ENCODE assay signal across 20 cellular contexts in the genomic region with DNA sequence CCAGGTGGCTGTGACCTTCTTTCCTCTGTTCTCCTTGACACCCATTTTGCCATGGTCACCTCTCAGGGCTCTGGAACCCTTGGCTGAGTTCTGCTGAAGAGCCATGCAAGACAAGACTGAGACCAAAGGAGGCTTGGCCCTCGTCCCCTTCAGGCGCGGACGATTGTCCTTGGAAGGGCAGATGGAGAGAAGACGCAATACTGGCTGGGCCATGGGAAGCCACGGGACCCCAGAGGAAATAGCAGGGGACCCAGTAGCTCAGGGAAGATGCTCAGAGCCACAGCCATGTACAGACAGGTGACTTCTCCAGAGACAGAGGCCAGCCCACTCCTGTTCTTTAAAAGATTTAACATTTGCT.
"Had no signal": no experiment of that assay in that cellular context is flagged by ENCODE, and none has a peak within 500 bp of the region (broad histone marks: within the 10 kb centered on the region; RNA-seq: fewer than 3 reads in every experiment).

No MANE protein-coding gene starts in this region.

- H3K4me1 ChIP-seq: gastrocnemius medialis, suprapubic skin, thyroid gland, vagina had no signal

- H3K36me3 ChIP-seq: gastrocnemius medialis, heart right ventricle, suprapubic skin, thyroid gland, upper lobe of left lung, vagina had no signal

- H3K27me3 ChIP-seq: dorsolateral prefrontal cortex, gastrocnemius medialis, heart right ventricle, suprapubic skin, thyroid gland, upper lobe of left lung, vagina had no signal

- H3K4me3 ChIP-seq: dorsolateral prefrontal cortex, gastrocnemius medialis, heart right ventricle, lung, suprapubic skin, thyroid gland, upper lobe of left lung, vagina had no signal

- H3K9me3 ChIP-seq: gastrocnemius medialis, heart right ventricle, suprapubic skin, thyroid gland, upper lobe of left lung, vagina had no signal

- DNase-seq: cortex of kidney; effector CD8-positive, alpha-beta T cell; gastrocnemius medialis; heart right ventricle; hypothalamus; left colon; left ventricle myocardium superior; mesenchymal stem cell; naive thymus-derived CD4-positive, alpha-beta T cell; nephron progenitor cell; small intestine; stimulated activated CD4-positive, alpha-beta T cell treated with anti-CD3 and anti-CD28 coated beads, Interleukin-12 subunit alpha, Interleukin-12 subunit beta, amount 100 ng/mL, for 4 hours; stimulated activated CD4-positive, alpha-beta T cell treated with anti-CD3 and anti-CD28 coated beads, Interleukin-2, amount 100 ng/mL, for 48 hours; stimulated activated naive CD4-positive, alpha-beta T cell treated with Interleukin-2 at 50 U/mL for 16 hours; thyroid gland; upper lobe of left lung had no signal

- H3K27ac ChIP-seq: dorsolateral prefrontal cortex, gastrocnemius medialis, heart right ventricle, suprapubic skin, thyroid gland, upper lobe of left lung, vagina had no signal

- ATAC-seq: gastrocnemius medialis; heart right ventricle; left colon; left ventricle myocardium superior; naive thymus-derived CD4-positive, alpha-beta T cell had no signal
